8 cellular contexts compared by ENCODE assay signal in the genomic region with DNA sequence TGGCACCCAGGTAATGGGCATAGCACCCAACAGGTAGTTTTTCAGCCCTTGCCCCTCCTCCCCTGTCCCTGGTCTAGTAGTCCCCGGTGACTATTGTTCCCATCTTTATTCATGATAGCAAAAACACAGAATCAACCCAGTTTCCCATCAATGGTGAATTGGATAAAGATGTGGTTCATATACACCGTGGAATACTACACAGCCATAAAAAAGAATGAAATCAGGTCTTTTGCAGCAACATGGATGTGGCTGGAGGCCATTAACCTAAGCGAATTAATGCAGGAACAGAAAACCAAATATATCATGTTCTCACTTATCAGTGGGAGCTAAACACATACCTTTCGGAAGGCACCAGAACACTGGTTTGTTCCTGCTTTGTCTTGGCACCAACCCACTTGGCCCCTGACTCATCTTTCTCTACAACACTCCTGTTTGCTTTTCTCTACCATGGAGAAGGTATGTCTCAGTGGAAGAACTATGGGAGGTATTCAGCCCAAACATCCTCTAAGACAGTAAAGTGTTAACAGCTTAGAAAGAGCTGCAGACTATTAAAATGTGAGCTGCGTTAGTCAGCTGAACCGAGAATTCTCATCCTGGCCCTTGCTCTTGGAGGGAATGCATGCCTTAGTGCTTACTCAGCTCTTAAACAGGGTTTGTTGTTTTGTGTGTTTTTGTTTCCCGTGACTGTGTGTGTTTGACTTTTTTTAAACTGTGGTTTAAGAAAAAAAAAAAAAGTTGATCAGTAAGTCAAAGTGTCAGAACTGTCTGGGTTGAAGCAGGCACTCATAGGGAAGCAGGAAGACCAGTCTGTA.
DNase-seq lines count a peak whose midpoint lies in the region; ATAC-seq and TF ChIP-seq lines count a peak whose summit lies in the region.

No MANE protein-coding gene starts in this region.

- TF ChIP-seq CTCF in OCI-LY3 (IDR thresholded peaks at IDR 0.05; ENCODE audit: low read depth, low read length) (no peak), choroid plexus epithelial cell (conservative IDR thresholded peaks at IDR 0.05; ENCODE audit: low read depth, low read length) (no peak), lower leg skin (IDR thresholded peaks at IDR 0.05) (no peak), thyroid gland (IDR thresholded peaks at IDR 0.05) (no peak)

- H3K9me3 ChIP-seq in OCI-LY3 (ENCODE audit: insufficient read depth, low read length) (no peaks in the 10 kb centered on the region), thyroid gland (no peaks in the 10 kb centered on the region)

- H3K4me3 ChIP-seq in OCI-LY3 (ENCODE audit: low read length) (no peak overlapping the region), choroid plexus epithelial cell (ENCODE audit: low read depth, low read length) (no peak overlapping the region), lower leg skin (ENCODE audit: low read depth, poor library complexity, severe bottlenecking) (no peak overlapping the region), thyroid gland (replicated peaks in 1 of 3) (no peak overlapping the region)

- peak overlapping the region; percentile 98 for H3K4me2 ChIP-seq in OCI-LY3 (ENCODE audit: low read length)

- intact Hi-C loops in lower leg skin (cut with DNase I; ENCODE audit: low total_unique reads), result no loop called here
- intact Hi-C loops in thyroid gland (cut with DNase I), result loop anchor here (10.0 kb wide), 1 partner anchor 211 kb away; no protein-coding TSS in a partner anchor

- no peaks in the 10 kb centered on the region for H4K20me1 ChIP-seq in OCI-LY3 (ENCODE audit: insufficient read depth, low read length)

- ATAC-seq in HG03378 (IDR thresholded peaks at IDR 0.05; ENCODE audit: unreplicated experiment), result no peak

- DNase-seq in GM04504 (ENCODE audit: low read depth) (peak; percentile 98), choroid plexus epithelial cell (ENCODE audit: low read depth) (peak; percentile 99), lower leg skin (ENCODE audit: low spot score in 2 of 2) (peak; percentile 56 to 70), thyroid gland (peak; percentile 58), DMS153 treated with DMSO at 0.1 percent for 48 hours (lab: John Stamatoyannopoulos, UW; ENCODE audit: unreplicated experiment) (no peak), NCI-H1417 treated with DMSO at 0.1 percent for 48 hours (lab: John Stamatoyannopoulos, UW) (no peak)

- peaks cover 42% of the 10 kb centered on the region for H3K27me3 ChIP-seq in OCI-LY3 (ENCODE audit: low read depth, low read length)
- no peaks in the 10 kb centered on the region for H3K27me3 ChIP-seq in thyroid gland

- WGBS in lower leg skin, 2 donors, result 54 to 55% methylated on average over 7 of the region's 7 CpGs
- 52 to 55% methylated on average over 7 of the region's 7 CpGs for WGBS in thyroid gland, 2 donors

- no peak overlapping the region for H3K27ac ChIP-seq in OCI-LY3 (ENCODE audit: low read length)
- peak overlapping the region; percentile 77 to 87 (median 82) for H3K27ac ChIP-seq in thyroid gland

- H3K36me3 ChIP-seq in OCI-LY3 (replicated peaks; ENCODE audit: low read depth, low read length) (peaks cover 6% of the 10 kb centered on the region), thyroid gland (no peaks in the 10 kb centered on the region)

- H3K9ac ChIP-seq in OCI-LY3 (ENCODE audit: low read length), result 0 out of 2 replicates have a peak overlapping the region, but pooled peaks have one; percentile 40

- TF ChIP-seq POLR2A in lower leg skin (IDR thresholded peaks at IDR 0.05), result no peak
- peak in 1 of 2 donors; percentile 44 for TF ChIP-seq POLR2A in thyroid gland (IDR thresholded peaks at IDR 0.05)

- H3K79me2 ChIP-seq in OCI-LY3 (ENCODE audit: low read length), result no peaks in the 10 kb centered on the region

- H3K4me1 ChIP-seq in OCI-LY3 (ENCODE audit: low read length) (peaks cover 49% of the 10 kb centered on the region), thyroid gland (peaks cover 47 to 52% of the 10 kb centered on the region in 2 donors)

- H2AFZ ChIP-seq in OCI-LY3 (ENCODE audit: low read depth, low read length), result no peak overlapping the region

Comparison
In these comparisons a context has a peak if more than half of its experiments do, and no peak if none do; other contexts are left out.
1. DNase-seq: peak in GM04504 (single experiment), choroid plexus epithelial cell (single experiment), lower leg skin (2 of 2) and thyroid gland (2 of 2); none in DMS153 treated with DMSO at 0.1 percent for 48 hours (single experiment) and NCI-H1417 treated with DMSO at 0.1 percent for 48 hours (single experiment).